In genomic region chr18:62772860-62773584, GRCh38 we compare ENCODE assay signal across 19 cellular contexts. TPM values are rescaled to one million over a fixed set of nuclear protein-coding genes. Genes with fewer than 3 reads are reported as not detected.
DNase-seq lines count a peak whose midpoint lies in the region; ATAC-seq and TF ChIP-seq lines count a peak whose summit lies in the region.
"Had no signal": no experiment of that assay in that cellular context is flagged by ENCODE, and none has a peak within 500 bp of the region (broad histone marks: within the 10 kb centered on the region; RNA-seq: fewer than 3 reads in every experiment).

No MANE protein-coding gene starts in this region.

- no peak for DNase-seq in GM23338 (ENCODE audit: low spot score)
- no peak for DNase-seq in WTC11 (ENCODE audit: low spot score)
- no peak for DNase-seq in hepatocyte (ENCODE audit: low spot score)
- no peak for DNase-seq in HCEC 1CT
- no peak for DNase-seq in cerebellar nuclear complex (lab: John Stamatoyannopoulos, UW)
- DNase-seq: CD8-positive, alpha-beta T cell; COR-L47; DMS153; DMS79 treated with DMSO at 0.1 percent for 48 hours; EL; GOT3; HFFc6 had no signal

- H3K36me3 Mint-ChIP-seq in GM23338 (ENCODE audit: low read depth) (peaks cover 13% of the 10 kb centered on the region), WTC11 (peaks cover 11% of the 10 kb centered on the region), nephron (ENCODE audit: low read depth) (no peaks in the 10 kb centered on the region)
- H3K36me3 Mint-ChIP-seq: CD8-positive, alpha-beta T cell; IgD-negative memory B cell had no signal

- H3K4me3 ChIP-seq in GM23338: no peak overlapping the region
- H3K4me3 ChIP-seq in hepatocyte: no peak overlapping the region
- H3K4me3 ChIP-seq: HAP-1 had no signal

- H3K27me3 ChIP-seq in GM23338 (ENCODE audit: insufficient read depth) (no peaks in the 10 kb centered on the region), hepatocyte (no peaks in the 10 kb centered on the region)

- H4K20me1 ChIP-seq in GM23338 (replicated peaks; ENCODE audit: insufficient read depth) (peaks cover 13% of the 10 kb centered on the region), hepatocyte (ENCODE audit: insufficient read depth, poor library complexity, severe bottlenecking) (no peaks in the 10 kb centered on the region)

- H3K27ac Mint-ChIP-seq in GM23338: peak overlapping the region; percentile 33; the same call in 1 of the 2 replicates
- H3K27ac Mint-ChIP-seq in WTC11: peak overlapping the region; percentile 78
- H3K27ac Mint-ChIP-seq in nephron: peak overlapping the region in 2 of 3 experiments; percentile 22 to 75
- H3K27ac Mint-ChIP-seq: CD8-positive, alpha-beta T cell; HFFc6; IgD-negative memory B cell had no signal

- H3K27me3 Mint-ChIP-seq in GM23338 (ENCODE audit: insufficient read depth, low read depth, poor library complexity): peaks cover 2% of the 10 kb centered on the region
- H3K27me3 Mint-ChIP-seq in WTC11 (ENCODE audit: low read depth): no peaks in the 10 kb centered on the region
- H3K27me3 Mint-ChIP-seq in nephron (ENCODE audit: low read depth): no peaks in the 10 kb centered on the region
- H3K27me3 Mint-ChIP-seq: IgD-negative memory B cell had no signal

- H3K4me1 Mint-ChIP-seq in GM23338 (peaks cover 51% of the 10 kb centered on the region), WTC11 (peaks cover 55% of the 10 kb centered on the region), nephron (peaks cover 23% of the 10 kb centered on the region)

- CTCF ChIA-PET in WTC11 (lab: Charles Lee): no interaction called here

- H3K79me2 ChIP-seq in GM23338 (replicated peaks; ENCODE audit: insufficient read depth) (peaks cover 100% of the 10 kb centered on the region), hepatocyte (peaks cover 78% of the 10 kb centered on the region)

- H3K27ac ChIP-seq in GM23338 (ENCODE audit: low read depth) (peak overlapping the region; percentile 55), hepatocyte (peak overlapping the region; percentile 8)
- H3K27ac ChIP-seq: 22Rv1 had no signal

- H3F3A ChIP-seq in GM23338 (replicated peaks; ENCODE audit: low read depth): no peaks in the 10 kb centered on the region

- H2AFZ ChIP-seq in GM23338: no peak overlapping the region
- H2AFZ ChIP-seq in hepatocyte: no peak overlapping the region

- H3K9me2 ChIP-seq in GM23338 (ENCODE audit: insufficient read depth) (no peaks in the 10 kb centered on the region), hepatocyte (replicated peaks; ENCODE audit: insufficient read depth) (no peaks in the 10 kb centered on the region)

- H3K4me1 ChIP-seq in GM23338 (ENCODE audit: insufficient read depth) (peaks cover 55% of the 10 kb centered on the region), hepatocyte (ENCODE audit: insufficient read depth) (peaks cover 7% of the 10 kb centered on the region)

- 75% methylated on average over 2 of the region's 2 CpGs for WGBS in hepatocyte (ENCODE audit: low lambda C conversion rate, missing lambda C conversion rate)

- POLR2A ChIA-PET in WTC11 (lab: Charles Lee): no interaction called here

- no peaks in the 10 kb centered on the region for H3K9me3 ChIP-seq in hepatocyte (ENCODE audit: low read depth)
- H3K9me3 ChIP-seq: HAP-1 had no signal

- TF ChIP-seq CTCF in GM23338 (conservative IDR thresholded peaks at IDR 0.05; ENCODE audit: low read depth in 2 of 2) (no peak), WTC11 (IDR thresholded peaks at IDR 0.05) (no peak), hepatocyte (IDR thresholded peaks at IDR 0.05; ENCODE audit: poor library complexity) (no peak), nephron (IDR thresholded peaks at IDR 0.05; ENCODE audit: unreplicated experiment in 3 of 3) (no peak)

- no peak overlapping the region for H3K4me2 ChIP-seq in GM23338
- H3K4me2 ChIP-seq in hepatocyte: peak overlapping the region; percentile 9

- H3K4me3 Mint-ChIP-seq in GM23338: no peak overlapping the region
- no peak overlapping the region for H3K4me3 Mint-ChIP-seq in WTC11
- no peak overlapping the region for H3K4me3 Mint-ChIP-seq in nephron
- H3K4me3 Mint-ChIP-seq: CD14-positive monocyte; CD8-positive, alpha-beta T cell; HFFc6; IgD-negative memory B cell had no signal

- peak; percentile 86 for ATAC-seq in GM23338
- peak; percentile 55; the same call in 1 of the 2 replicates for ATAC-seq in WTC11
- ATAC-seq in GM18909 (IDR thresholded peaks at IDR 0.05; ENCODE audit: poor library complexity, unreplicated experiment): no peak
- ATAC-seq in GM21526 (IDR thresholded peaks at IDR 0.05; ENCODE audit: low FRiP score, unreplicated experiment): no peak
- ATAC-seq: CD8-positive, alpha-beta T cell had no signal

- H3K9me3 Mint-ChIP-seq in GM23338: no peaks in the 10 kb centered on the region; the same call in 2 of the 3 replicates
- H3K9me3 Mint-ChIP-seq in WTC11: peaks cover 8% of the 10 kb centered on the region; the same call in 1 of the 2 replicates
- no peaks in the 10 kb centered on the region for H3K9me3 Mint-ChIP-seq in nephron
- H3K9me3 Mint-ChIP-seq: CD14-positive monocyte; CD8-positive, alpha-beta T cell; HFFc6 had no signal

- H3K36me3 ChIP-seq in GM23338 (ENCODE audit: insufficient read depth) (no peaks in the 10 kb centered on the region), hepatocyte (replicated peaks; ENCODE audit: insufficient read depth, low read depth) (no peaks in the 10 kb centered on the region)
- H3K36me3 ChIP-seq: HAP-1 had no signal

TF ChIP-seq in GM23338, 12 proteins besides CTCF, POLR2A, EP300 and RAD21 (continues in another document):
- no peak for TF ChIP-seq POLR2AphosphoS5 (IDR thresholded peaks at IDR 0.05; ENCODE audit: low read depth)

TF ChIP-seq in WTC11, 78 proteins besides CTCF, POLR2A, EP300 and RAD21:
- TF ChIP-seq MYBL2 (CRISPR knock-in tag; IDR thresholded peaks at IDR 0.05) (no peak), RORB (CRISPR knock-in tag; IDR thresholded peaks at IDR 0.05) (no peak), ZNF281 (CRISPR knock-in tag; IDR thresholded peaks at IDR 0.05) (no peak), ZBTB21 (CRISPR knock-in tag; IDR thresholded peaks at IDR 0.05; ENCODE audit: borderline replicate concordance) (no peak), CREM (CRISPR knock-in tag; IDR thresholded peaks at IDR 0.05) (no peak), FOXP1 (CRISPR knock-in tag; IDR thresholded peaks at IDR 0.05; ENCODE audit: borderline replicate concordance) (no peak)
- TF ChIP-seq, protein P1, sequence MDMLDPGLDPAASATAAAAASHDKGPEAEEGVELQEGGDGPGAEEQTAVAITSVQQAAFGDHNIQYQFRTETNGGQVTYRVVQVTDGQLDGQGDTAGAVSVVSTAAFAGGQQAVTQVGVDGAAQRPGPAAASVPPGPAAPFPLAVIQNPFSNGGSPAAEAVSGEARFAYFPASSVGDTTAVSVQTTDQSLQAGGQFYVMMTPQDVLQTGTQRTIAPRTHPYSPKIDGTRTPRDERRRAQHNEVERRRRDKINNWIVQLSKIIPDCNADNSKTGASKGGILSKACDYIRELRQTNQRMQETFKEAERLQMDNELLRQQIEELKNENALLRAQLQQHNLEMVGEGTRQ (CRISPR knock-in tag; IDR thresholded peaks at IDR 0.05): no peak

RNA-seq across cellular contexts. Expression of gene PHLPP1, which starts 57.7 kb away (rescaled TPM):
- total RNA-seq in GM23338 (2014; rRNA removed; shearing (Covaris generic)): 72.5 and 73.6 TPM in 2 replicates
- polyA plus RNA-seq in GM23338 (2016; fragmentation: Nextera tagmentation; extraction: Ambion mirVana) (15.7 and 16.3 TPM in 2 replicates), hepatocyte (7.3 and 7.4 TPM in 2 replicates)
- total RNA-seq in WTC11 (2021) (49.1 to 52.0 TPM (median 49.5 TPM) in 3 replicates), hepatocyte (12.6 and 14.3 TPM in 2 replicates)

Comparison
In these comparisons a context has a peak if more than half of its experiments do, and no peak if none do; other contexts are left out.
1. ATAC-seq: peak in GM23338 (single experiment) and WTC11 (single experiment); none in GM18909 (single experiment) and GM21526 (single experiment).
2. Peak in every context shown above with its lines, with median percentiles within 50 percentile points of each other: H3K27ac Mint-ChIP-seq.